20 cellular contexts compared by ENCODE assay signal in the genomic region with DNA sequence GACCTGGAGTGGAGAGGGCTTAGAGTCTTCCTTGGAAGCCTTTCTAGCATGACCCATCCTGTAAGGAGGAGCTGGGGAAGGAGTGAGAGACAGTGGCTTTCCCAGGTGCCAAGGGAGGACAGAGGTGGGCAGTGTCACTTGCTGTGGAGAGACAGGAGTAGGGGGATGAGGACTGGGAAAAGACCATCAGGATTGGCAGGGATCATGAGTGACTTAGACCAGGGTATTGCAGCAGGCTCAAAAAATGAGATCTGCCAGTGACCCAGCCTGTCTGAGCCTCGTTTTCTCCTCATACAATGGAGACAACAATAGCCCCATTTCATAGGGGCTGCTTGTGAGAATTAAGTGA. TPM values are rescaled to one million over a fixed set of nuclear protein-coding genes. Genes with fewer than 3 reads are reported as not detected.
A peak's percentile ranks its signal among the peaks of the same experiment; 100 is the strongest.
DNase-seq lines count a peak whose midpoint lies in the region; ATAC-seq and TF ChIP-seq lines count a peak whose summit lies in the region.
"Had no signal": no experiment of that assay in that cellular context is flagged by ENCODE, and none has a peak within 500 bp of the region (broad histone marks: within the 10 kb centered on the region; RNA-seq: fewer than 3 reads in every experiment).

No MANE protein-coding gene starts in this region.

- TF ChIP-seq EP300 in esophagus muscularis mucosa (IDR thresholded peaks at IDR 0.05): no peak

- no peak overlapping the region for H3K4me3 ChIP-seq in CD8-positive, alpha-beta memory T cell (ENCODE audit: low read length)
- H3K4me3 ChIP-seq in esophagus muscularis mucosa (peak overlapping the region; percentile 88 to 98 (median 96)), gastrocnemius medialis (peak overlapping the region in 2 of 4 donors; percentile 79 to 93)

- intact Hi-C loops in esophagus muscularis mucosa (cut with DNase I): loop anchor here (2.0 to 5.0 kb wide), 2 partner anchors 58 to 95 kb away; no protein-coding TSS in a partner anchor
- intact Hi-C loops in gastrocnemius medialis (cut with DNase I; ENCODE audit: low total_unique reads): loop anchor here (5.0 kb wide), 2 partner anchors 33 to 53 kb away; no protein-coding TSS in a partner anchor

- WGBS in esophagus muscularis mucosa: 88% methylated on average over 1 of the region's 1 CpG

- no peak for ATAC-seq in T-helper 17 cell
- ATAC-seq in gastrocnemius medialis: no peak
- no peak for ATAC-seq in natural killer cell treated with Interleukin-12 subunit alpha and Interleukin-12 subunit beta and Interleukin-15 and Interleukin-18, amount 100 ng/mL, for 72 hours
- ATAC-seq: activated CD8-positive, alpha-beta T cell treated with anti-CD3 and anti-CD28 coated beads for 36 hours had no signal

- peaks cover 52 to 54% of the 10 kb centered on the region in 2 donors for H3K27me3 Mint-ChIP-seq in CD8-positive, alpha-beta memory T cell
- peaks cover 24% of the 10 kb centered on the region for H3K27me3 Mint-ChIP-seq in T-helper 17 cell
- peaks cover 19 to 35% of the 10 kb centered on the region in 2 donors for H3K27me3 Mint-ChIP-seq in natural killer cell treated with Interleukin-12 subunit alpha and Interleukin-12 subunit beta and Interleukin-15 and Interleukin-18, amount 100 ng/mL, for 72 hours

- no peaks in the 10 kb centered on the region for H3K9me3 ChIP-seq in CD8-positive, alpha-beta memory T cell (ENCODE audit: low read length)
- H3K9me3 ChIP-seq in T-helper 17 cell (ENCODE audit: control insufficient read depth, low read length, poor library complexity, severe bottlenecking) (no peaks in the 10 kb centered on the region), esophagus muscularis mucosa (no peaks in the 10 kb centered on the region), gastrocnemius medialis (no peaks in the 10 kb centered on the region)

- no peaks in the 10 kb centered on the region for H3K36me3 Mint-ChIP-seq in CD8-positive, alpha-beta memory T cell
- H3K36me3 Mint-ChIP-seq in T-helper 17 cell (ENCODE audit: low read depth): peaks cover 8% of the 10 kb centered on the region
- H3K36me3 Mint-ChIP-seq in natural killer cell treated with Interleukin-12 subunit alpha and Interleukin-12 subunit beta and Interleukin-15 and Interleukin-18, amount 100 ng/mL, for 72 hours: no peaks in the 10 kb centered on the region
- H3K36me3 Mint-ChIP-seq: activated naive CD8-positive, alpha-beta T cell had no signal

- H3K27ac Mint-ChIP-seq in CD8-positive, alpha-beta memory T cell: peak overlapping the region in 1 of 8 donors; percentile 26
- no peak overlapping the region for H3K27ac Mint-ChIP-seq in T-helper 17 cell
- H3K27ac Mint-ChIP-seq in natural killer cell treated with Interleukin-12 subunit alpha and Interleukin-12 subunit beta and Interleukin-15 and Interleukin-18, amount 100 ng/mL, for 72 hours: no peak overlapping the region
- H3K27ac Mint-ChIP-seq: activated B cell treated with CpG ODN at 0.5 μM for 24 hours; activated CD8-positive, alpha-beta T cell treated with anti-CD3 and anti-CD28 coated beads for 36 hours; activated naive CD8-positive, alpha-beta T cell had no signal

- TF ChIP-seq POLR2A in esophagus muscularis mucosa (IDR thresholded peaks at IDR 0.05; ENCODE audit: low read depth): no peak
- no peak for TF ChIP-seq POLR2A in gastrocnemius medialis (IDR thresholded peaks at IDR 0.05)

- no peaks in the 10 kb centered on the region for H3K36me3 ChIP-seq in CD8-positive, alpha-beta memory T cell (ENCODE audit: insufficient read depth, low read length)
- H3K36me3 ChIP-seq in esophagus muscularis mucosa (no peaks in the 10 kb centered on the region), gastrocnemius medialis (no peaks in the 10 kb centered on the region)

- CTCF ChIA-PET in CD8-positive, alpha-beta memory T cell (lab: Charles Lee): no interaction called here

- peaks cover 13% of the 10 kb centered on the region for H3K27me3 ChIP-seq in CD8-positive, alpha-beta memory T cell (ENCODE audit: insufficient read depth, low read length, poor library complexity, severe bottlenecking)
- H3K27me3 ChIP-seq in esophagus muscularis mucosa (no peaks in the 10 kb centered on the region), gastrocnemius medialis (no peaks in the 10 kb centered on the region)

- TF ChIP-seq CTCF in esophagus muscularis mucosa (IDR thresholded peaks at IDR 0.05) (no peak), gastrocnemius medialis (IDR thresholded peaks at IDR 0.05 in 4 of 5, conservative IDR thresholded peaks at IDR 0.05 in 1 of 5) (no peak)

- H3K4me1 ChIP-seq in CD8-positive, alpha-beta memory T cell (ENCODE audit: insufficient read depth, low read length): peaks cover 8% of the 10 kb centered on the region
- H3K4me1 ChIP-seq in esophagus muscularis mucosa (peaks cover 43 to 71% (median 68%) of the 10 kb centered on the region in 4 donors), gastrocnemius medialis (peaks cover 49 to 62% of the 10 kb centered on the region in 2 donors)

- H3K4me3 Mint-ChIP-seq in CD8-positive, alpha-beta memory T cell: peak overlapping the region in 1 of 7 donors; percentile 38
- peak overlapping the region; percentile 81 for H3K4me3 Mint-ChIP-seq in T-helper 17 cell
- H3K4me3 Mint-ChIP-seq in natural killer cell treated with Interleukin-12 subunit alpha and Interleukin-12 subunit beta and Interleukin-15 and Interleukin-18, amount 100 ng/mL, for 72 hours: no peak overlapping the region
- H3K4me3 Mint-ChIP-seq: activated CD8-positive, alpha-beta T cell treated with anti-CD3 and anti-CD28 coated beads for 36 hours had no signal

- H3K4me1 Mint-ChIP-seq in CD8-positive, alpha-beta memory T cell: peaks cover 18 to 19% (median 19%) of the 10 kb centered on the region in 3 donors
- peaks cover 12% of the 10 kb centered on the region for H3K4me1 Mint-ChIP-seq in T-helper 17 cell
- peaks cover 11 to 12% of the 10 kb centered on the region in 2 donors for H3K4me1 Mint-ChIP-seq in natural killer cell treated with Interleukin-12 subunit alpha and Interleukin-12 subunit beta and Interleukin-15 and Interleukin-18, amount 100 ng/mL, for 72 hours (ENCODE audit: low read depth in 2 of 2)

- no peak for DNase-seq in CD8-positive, alpha-beta memory T cell
- DNase-seq in T-helper 17 cell (no peak), esophagus muscularis mucosa (ENCODE audit: extremely low spot score) (peak; percentile 57), gastrocnemius medialis (no peak), NCI-H510A treated with DMSO at 0.1 percent for 48 hours (lab: John Stamatoyannopoulos, UW) (no peak), NCI-H774 (lab: John Stamatoyannopoulos, UW) (no peak)
- DNase-seq in activated CD4-positive, CD25-positive, alpha-beta regulatory T cell (lab: John Stamatoyannopoulos, UW): no peak
- DNase-seq in natural killer cell treated with Interleukin-12 subunit alpha and Interleukin-12 subunit beta and Interleukin-15 and Interleukin-18, amount 100 ng/mL, for 72 hours (ENCODE audit: low spot score): no peak
- DNase-seq: activated B cell treated with CpG ODN at 0.5 μM for 24 hours; activated CD8-positive, alpha-beta T cell treated with anti-CD3 and anti-CD28 coated beads for 36 hours; activated T-cell treated with anti-CD3 and anti-CD28 coated beads, Interleukin-2, amount 50 U/mL, for 48 hours; CD4-positive, alpha-beta memory T cell; HCEC 1CT; NCI-H2081; NCI-H524; retina; stimulated activated naive CD4-positive, alpha-beta T cell treated with Interleukin-2 at 50 U/mL for 16 hours had no signal

- H3K27ac ChIP-seq in CD8-positive, alpha-beta memory T cell (ENCODE audit: low read depth, low read length): peak overlapping the region; percentile 45
- H3K27ac ChIP-seq in esophagus muscularis mucosa (replicated peaks in 1 of 4) (peak overlapping the region; percentile 95 to 98 (median 96)), gastrocnemius medialis (peak overlapping the region; percentile 97 to 98 (median 98))
- H3K27ac ChIP-seq: HL-60 had no signal

- no peaks in the 10 kb centered on the region for H3K9me3 Mint-ChIP-seq in CD8-positive, alpha-beta memory T cell
- H3K9me3 Mint-ChIP-seq in natural killer cell treated with Interleukin-12 subunit alpha and Interleukin-12 subunit beta and Interleukin-15 and Interleukin-18, amount 100 ng/mL, for 72 hours: no peaks in the 10 kb centered on the region
- H3K9me3 Mint-ChIP-seq: activated B cell treated with CpG ODN at 0.5 μM for 24 hours; activated CD8-positive, alpha-beta T cell treated with anti-CD3 and anti-CD28 coated beads for 36 hours had no signal

- in situ Hi-C loops in gastrocnemius medialis (cut with MboI; ENCODE audit: low sequenced_read_pairs in 4 of 4): loop anchor here in 1 of 4 donors (10.0 kb wide), 1 partner anchor 91 kb away; no protein-coding TSS in a partner anchor

- POLR2A ChIA-PET in CD8-positive, alpha-beta memory T cell (lab: Charles Lee): no interaction called here

RNA-seq across cellular contexts. Expression of gene TMOD1, which starts 2.4 kb away (rescaled TPM):
- total RNA-seq in CD8-positive, alpha-beta memory T cell: 1 to 10 TPM; 1.2 to 1.5 TPM
- 1.3 TPM for polyA plus RNA-seq in CD8-positive, alpha-beta memory T cell
- total RNA-seq in T-helper 17 cell: under 1 TPM; 0.86 to 0.94 TPM
- total RNA-seq in esophagus muscularis mucosa: 10 to 100 TPM; 68.4 to 97.6 (median 71.6) TPM
- 100 to 1,000 TPM in 3 of 4 donors, 10 to 100 TPM in 1; 82.3 to 202 (median 175) TPM for total RNA-seq in gastrocnemius medialis
- total RNA-seq in natural killer cell treated with Interleukin-12 subunit alpha and Interleukin-12 subunit beta and Interleukin-15 and Interleukin-18, amount 100 ng/mL, for 72 hours: 1 to 10 TPM; 1.1 to 2.1 TPM
- polyA plus RNA-seq: keratinocyte had no signal

Comparison
In these comparisons a context has a peak if more than half of its experiments do, and no peak if none do; other contexts are left out.
1. H3K27ac ChIP-seq: peak in every context shown above with its lines; median percentile 98 in gastrocnemius medialis; 96 in esophagus muscularis mucosa; 45 in CD8-positive, alpha-beta memory T cell.
2. RNA of gene TMOD1, which starts 2.4 kb away (total RNA-seq): 82.3 to 202 TPM in gastrocnemius medialis and 68.4 to 97.6 TPM in esophagus muscularis mucosa; 1.1 to 2.1 TPM in natural killer cell treated with Interleukin-12 subunit alpha and Interleukin-12 subunit beta and Interleukin-15 and Interleukin-18, amount 100 ng/mL, for 72 hours, 1.2 to 1.5 TPM in CD8-positive, alpha-beta memory T cell and 0.86 to 0.94 TPM in T-helper 17 cell; every median in the first group is over 10 times any median in the second.